ENCODE assay signal across 1 cellular context in the genomic region with DNA sequence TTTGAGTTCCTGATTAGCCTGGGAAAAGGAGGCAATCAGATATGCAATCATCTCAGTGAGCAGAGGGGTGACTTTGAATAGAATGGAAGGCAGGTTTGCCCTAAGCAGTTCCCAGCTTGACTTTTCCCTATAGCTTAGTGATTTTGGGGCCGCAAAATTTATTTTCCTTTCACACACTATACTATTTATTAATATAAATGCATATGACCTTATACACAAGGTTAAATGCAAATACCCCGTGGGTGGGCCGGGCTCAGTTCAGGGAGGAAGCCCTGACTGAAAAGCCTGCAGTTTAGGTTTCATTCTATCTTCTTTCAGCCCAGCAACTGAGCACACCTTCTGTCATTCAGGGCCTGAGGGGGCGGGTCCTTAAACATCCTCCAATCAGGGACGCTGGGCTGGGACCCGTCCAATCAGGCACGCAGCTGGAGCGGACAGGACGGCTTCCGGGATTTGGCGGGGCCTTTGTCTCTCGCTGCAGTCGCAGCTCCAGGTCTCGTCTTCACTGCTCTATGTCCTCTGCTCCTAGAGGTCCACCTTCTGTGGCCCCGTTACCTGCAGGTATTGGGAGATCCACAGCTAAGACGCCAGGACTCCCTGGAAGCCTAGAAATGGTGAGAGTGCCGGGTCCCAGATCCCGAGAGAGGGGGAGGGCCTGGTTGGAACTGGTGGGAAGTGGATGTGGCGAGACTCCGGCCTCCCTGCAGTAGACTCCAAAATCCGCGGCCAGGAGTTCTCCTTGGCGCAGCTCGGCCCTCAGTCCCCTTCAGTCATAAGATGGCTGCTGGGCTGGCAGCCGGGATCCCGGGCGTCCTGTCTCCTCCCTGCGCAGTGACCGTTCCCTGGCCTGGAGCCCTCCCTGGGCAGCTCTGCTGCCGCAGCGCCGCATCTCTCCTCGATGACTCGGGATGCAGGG.
A peak's percentile ranks its signal among the peaks of the same experiment; 100 is the strongest.
TF ChIP-seq lines count a peak whose summit lies in the region.

A gene (plus strand): TSS at position 468 of the 916 bp plus-strand sequence. CDS start 45 bp downstream, at position 513.

TF ChIP-seq in HepG2, 621 proteins besides CTCF, POLR2A, EP300 and RAD21 (continued from another document and continues in another):
- TF ChIP-seq NAIF1 (CRISPR knock-in tag; IDR thresholded peaks at IDR 0.05; ENCODE audit: borderline replicate concordance) (no peak), SRY (CRISPR knock-in tag; IDR thresholded peaks at IDR 0.05) (no peak), CREM (IDR thresholded peaks at IDR 0.05) (0 out of 2 replicates have a peak, but pooled peaks have one; percentile 4), CREM (CRISPR knock-in tag; IDR thresholded peaks at IDR 0.05) (no peak), AGO1 (IDR thresholded peaks at IDR 0.05; ENCODE audit: low read depth, low read length, poor library complexity, severe bottlenecking) (peak; percentile 48), SP140L (CRISPR knock-in tag; IDR thresholded peaks at IDR 0.05; ENCODE audit: borderline replicate concordance) (no peak), ZNF224 (CRISPR knock-in tag; IDR thresholded peaks at IDR 0.05) (0 out of 2 replicates have a peak, but pooled peaks have one; percentile 30), JDP2 (CRISPR knock-in tag; IDR thresholded peaks at IDR 0.05; ENCODE audit: borderline replicate concordance) (no peak), ZNF605 (CRISPR knock-in tag; IDR thresholded peaks at IDR 0.05) (no peak), ZNF484 (CRISPR knock-in tag; IDR thresholded peaks at IDR 0.05; ENCODE audit: borderline replicate concordance, low read depth) (no peak), ZBTB21 (CRISPR knock-in tag; IDR thresholded peaks at IDR 0.05) (no peak), NFIC (IDR thresholded peaks at IDR 0.05; ENCODE audit: low read length) (no peak), DNMT3B (CRISPR knock-in tag; conservative IDR thresholded peaks at IDR 0.05) (no peak), ZNF10 (CRISPR knock-in tag; IDR thresholded peaks at IDR 0.05; ENCODE audit: borderline replicate concordance, low read depth) (no peak), BCL6 (CRISPR knock-in tag; IDR thresholded peaks at IDR 0.05) (no peak), ZSCAN31 (CRISPR knock-in tag; IDR thresholded peaks at IDR 0.05; ENCODE audit: low read depth) (no peak), DR1 (CRISPR knock-in tag; IDR thresholded peaks at IDR 0.05) (no peak; the same call in 1 of the 2 replicates), PHB2 (IDR thresholded peaks at IDR 0.05; ENCODE audit: partially characterized antibody) (no peak), ZSCAN21 (CRISPR knock-in tag; IDR thresholded peaks at IDR 0.05; ENCODE audit: borderline replicate concordance) (no peak), ZNF274 (CRISPR knock-in tag; IDR thresholded peaks at IDR 0.05) (no peak), DNMT1 (CRISPR knock-in tag; IDR thresholded peaks at IDR 0.05) (no peak), ATRX (CRISPR knock-in tag; IDR thresholded peaks at IDR 0.05; ENCODE audit: borderline replicate concordance) (no peak), REPIN1 (CRISPR knock-in tag; IDR thresholded peaks at IDR 0.05; ENCODE audit: borderline replicate concordance, low read depth) (0 out of 2 replicates have a peak, but pooled peaks have one; percentile 35), GTF3A (CRISPR knock-in tag; conservative IDR thresholded peaks at IDR 0.05) (no peak), GATA4 (IDR thresholded peaks at IDR 0.05; ENCODE audit: borderline replicate concordance, low read depth) (no peak), ZNF75D (CRISPR knock-in tag; IDR thresholded peaks at IDR 0.05; ENCODE audit: borderline replicate concordance) (no peak), NKX3-1 (CRISPR knock-in tag; IDR thresholded peaks at IDR 0.05) (no peak), ZFP90 (CRISPR knock-in tag; IDR thresholded peaks at IDR 0.05; ENCODE audit: borderline replicate concordance) (0 out of 2 replicates have a peak, but pooled peaks have one; percentile 28), KDM4B (CRISPR knock-in tag; IDR thresholded peaks at IDR 0.05) (no peak)
- TF ChIP-seq, protein P1, sequence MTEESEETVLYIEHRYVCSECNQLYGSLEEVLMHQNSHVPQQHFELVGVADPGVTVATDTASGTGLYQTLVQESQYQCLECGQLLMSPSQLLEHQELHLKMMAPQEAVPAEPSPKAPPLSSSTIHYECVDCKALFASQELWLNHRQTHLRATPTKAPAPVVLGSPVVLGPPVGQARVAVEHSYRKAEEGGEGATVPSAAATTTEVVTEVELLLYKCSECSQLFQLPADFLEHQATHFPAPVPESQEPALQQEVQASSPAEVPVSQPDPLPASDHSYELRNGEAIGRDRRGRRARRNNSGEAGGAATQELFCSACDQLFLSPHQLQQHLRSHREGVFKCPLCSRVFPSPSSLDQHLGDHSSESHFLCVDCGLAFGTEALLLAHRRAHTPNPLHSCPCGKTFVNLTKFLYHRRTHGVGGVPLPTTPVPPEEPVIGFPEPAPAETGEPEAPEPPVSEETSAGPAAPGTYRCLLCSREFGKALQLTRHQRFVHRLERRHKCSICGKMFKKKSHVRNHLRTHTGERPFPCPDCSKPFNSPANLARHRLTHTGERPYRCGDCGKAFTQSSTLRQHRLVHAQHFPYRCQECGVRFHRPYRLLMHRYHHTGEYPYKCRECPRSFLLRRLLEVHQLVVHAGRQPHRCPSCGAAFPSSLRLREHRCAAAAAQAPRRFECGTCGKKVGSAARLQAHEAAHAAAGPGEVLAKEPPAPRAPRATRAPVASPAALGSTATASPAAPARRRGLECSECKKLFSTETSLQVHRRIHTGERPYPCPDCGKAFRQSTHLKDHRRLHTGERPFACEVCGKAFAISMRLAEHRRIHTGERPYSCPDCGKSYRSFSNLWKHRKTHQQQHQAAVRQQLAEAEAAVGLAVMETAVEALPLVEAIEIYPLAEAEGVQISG (CRISPR knock-in tag; IDR thresholded peaks at IDR 0.05), result peak; percentile 72
- TF ChIP-seq, protein P2, sequence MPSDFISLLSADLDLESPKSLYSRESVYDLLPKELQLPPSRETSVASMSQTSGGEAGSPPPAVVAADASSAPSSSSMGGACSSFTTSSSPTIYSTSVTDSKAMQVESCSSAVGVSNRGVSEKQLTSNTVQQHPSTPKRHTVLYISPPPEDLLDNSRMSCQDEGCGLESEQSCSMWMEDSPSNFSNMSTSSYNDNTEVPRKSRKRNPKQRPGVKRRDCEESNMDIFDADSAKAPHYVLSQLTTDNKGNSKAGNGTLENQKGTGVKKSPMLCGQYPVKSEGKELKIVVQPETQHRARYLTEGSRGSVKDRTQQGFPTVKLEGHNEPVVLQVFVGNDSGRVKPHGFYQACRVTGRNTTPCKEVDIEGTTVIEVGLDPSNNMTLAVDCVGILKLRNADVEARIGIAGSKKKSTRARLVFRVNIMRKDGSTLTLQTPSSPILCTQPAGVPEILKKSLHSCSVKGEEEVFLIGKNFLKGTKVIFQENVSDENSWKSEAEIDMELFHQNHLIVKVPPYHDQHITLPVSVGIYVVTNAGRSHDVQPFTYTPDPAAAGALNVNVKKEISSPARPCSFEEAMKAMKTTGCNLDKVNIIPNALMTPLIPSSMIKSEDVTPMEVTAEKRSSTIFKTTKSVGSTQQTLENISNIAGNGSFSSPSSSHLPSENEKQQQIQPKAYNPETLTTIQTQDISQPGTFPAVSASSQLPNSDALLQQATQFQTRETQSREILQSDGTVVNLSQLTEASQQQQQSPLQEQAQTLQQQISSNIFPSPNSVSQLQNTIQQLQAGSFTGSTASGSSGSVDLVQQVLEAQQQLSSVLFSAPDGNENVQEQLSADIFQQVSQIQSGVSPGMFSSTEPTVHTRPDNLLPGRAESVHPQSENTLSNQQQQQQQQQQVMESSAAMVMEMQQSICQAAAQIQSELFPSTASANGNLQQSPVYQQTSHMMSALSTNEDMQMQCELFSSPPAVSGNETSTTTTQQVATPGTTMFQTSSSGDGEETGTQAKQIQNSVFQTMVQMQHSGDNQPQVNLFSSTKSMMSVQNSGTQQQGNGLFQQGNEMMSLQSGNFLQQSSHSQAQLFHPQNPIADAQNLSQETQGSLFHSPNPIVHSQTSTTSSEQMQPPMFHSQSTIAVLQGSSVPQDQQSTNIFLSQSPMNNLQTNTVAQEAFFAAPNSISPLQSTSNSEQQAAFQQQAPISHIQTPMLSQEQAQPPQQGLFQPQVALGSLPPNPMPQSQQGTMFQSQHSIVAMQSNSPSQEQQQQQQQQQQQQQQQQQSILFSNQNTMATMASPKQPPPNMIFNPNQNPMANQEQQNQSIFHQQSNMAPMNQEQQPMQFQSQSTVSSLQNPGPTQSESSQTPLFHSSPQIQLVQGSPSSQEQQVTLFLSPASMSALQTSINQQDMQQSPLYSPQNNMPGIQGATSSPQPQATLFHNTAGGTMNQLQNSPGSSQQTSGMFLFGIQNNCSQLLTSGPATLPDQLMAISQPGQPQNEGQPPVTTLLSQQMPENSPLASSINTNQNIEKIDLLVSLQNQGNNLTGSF (CRISPR knock-in tag; IDR thresholded peaks at IDR 0.05), result no peak
- TF ChIP-seq, protein P3, sequence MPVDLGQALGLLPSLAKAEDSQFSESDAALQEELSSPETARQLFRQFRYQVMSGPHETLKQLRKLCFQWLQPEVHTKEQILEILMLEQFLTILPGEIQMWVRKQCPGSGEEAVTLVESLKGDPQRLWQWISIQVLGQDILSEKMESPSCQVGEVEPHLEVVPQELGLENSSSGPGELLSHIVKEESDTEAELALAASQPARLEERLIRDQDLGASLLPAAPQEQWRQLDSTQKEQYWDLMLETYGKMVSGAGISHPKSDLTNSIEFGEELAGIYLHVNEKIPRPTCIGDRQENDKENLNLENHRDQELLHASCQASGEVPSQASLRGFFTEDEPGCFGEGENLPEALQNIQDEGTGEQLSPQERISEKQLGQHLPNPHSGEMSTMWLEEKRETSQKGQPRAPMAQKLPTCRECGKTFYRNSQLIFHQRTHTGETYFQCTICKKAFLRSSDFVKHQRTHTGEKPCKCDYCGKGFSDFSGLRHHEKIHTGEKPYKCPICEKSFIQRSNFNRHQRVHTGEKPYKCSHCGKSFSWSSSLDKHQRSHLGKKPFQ (CRISPR knock-in tag; IDR thresholded peaks at IDR 0.05; ENCODE audit: insufficient replicate concordance), result peak; percentile 26
- TF ChIP-seq, protein P4, sequence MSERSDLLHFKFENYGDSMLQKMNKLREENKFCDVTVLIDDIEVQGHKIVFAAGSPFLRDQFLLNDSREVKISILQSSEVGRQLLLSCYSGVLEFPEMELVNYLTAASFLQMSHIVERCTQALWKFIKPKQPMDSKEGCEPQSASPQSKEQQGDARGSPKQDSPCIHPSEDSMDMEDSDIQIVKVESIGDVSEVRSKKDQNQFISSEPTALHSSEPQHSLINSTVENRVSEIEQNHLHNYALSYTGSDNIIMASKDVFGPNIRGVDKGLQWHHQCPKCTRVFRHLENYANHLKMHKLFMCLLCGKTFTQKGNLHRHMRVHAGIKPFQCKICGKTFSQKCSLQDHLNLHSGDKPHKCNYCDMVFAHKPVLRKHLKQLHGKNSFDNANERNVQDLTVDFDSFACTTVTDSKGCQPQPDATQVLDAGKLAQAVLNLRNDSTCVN (CRISPR knock-in tag; IDR thresholded peaks at IDR 0.05; ENCODE audit: borderline replicate concordance), result no peak
- TF ChIP-seq, protein P5, sequence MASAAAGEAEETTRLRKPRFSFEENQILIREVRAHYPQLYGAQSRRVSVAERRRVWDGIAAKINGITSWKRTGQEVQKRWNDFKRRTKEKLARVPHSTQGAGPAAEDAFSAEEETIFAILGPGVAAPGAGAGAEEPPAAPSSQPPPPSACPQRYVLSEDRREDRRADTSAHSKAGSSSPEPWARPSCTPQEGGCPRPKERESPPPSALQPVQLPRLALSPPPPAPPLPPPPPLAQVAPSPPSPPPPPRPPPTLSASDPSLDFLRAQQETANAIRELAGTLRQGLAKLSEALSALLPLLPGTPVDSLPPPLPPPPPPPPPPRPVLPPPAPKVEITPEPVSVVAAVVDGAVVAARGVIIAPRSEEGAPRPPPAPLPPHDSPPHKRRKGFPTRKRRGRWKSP (CRISPR knock-in tag; IDR thresholded peaks at IDR 0.05), result peak; percentile 47; the same call in 1 of the 2 replicates
- TF ChIP-seq, protein P6, sequence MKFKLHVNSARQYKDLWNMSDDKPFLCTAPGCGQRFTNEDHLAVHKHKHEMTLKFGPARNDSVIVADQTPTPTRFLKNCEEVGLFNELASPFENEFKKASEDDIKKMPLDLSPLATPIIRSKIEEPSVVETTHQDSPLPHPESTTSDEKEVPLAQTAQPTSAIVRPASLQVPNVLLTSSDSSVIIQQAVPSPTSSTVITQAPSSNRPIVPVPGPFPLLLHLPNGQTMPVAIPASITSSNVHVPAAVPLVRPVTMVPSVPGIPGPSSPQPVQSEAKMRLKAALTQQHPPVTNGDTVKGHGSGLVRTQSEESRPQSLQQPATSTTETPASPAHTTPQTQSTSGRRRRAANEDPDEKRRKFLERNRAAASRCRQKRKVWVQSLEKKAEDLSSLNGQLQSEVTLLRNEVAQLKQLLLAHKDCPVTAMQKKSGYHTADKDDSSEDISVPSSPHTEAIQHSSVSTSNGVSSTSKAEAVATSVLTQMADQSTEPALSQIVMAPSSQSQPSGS (CRISPR knock-in tag; IDR thresholded peaks at IDR 0.05), result no peak
- TF ChIP-seq, protein P7, sequence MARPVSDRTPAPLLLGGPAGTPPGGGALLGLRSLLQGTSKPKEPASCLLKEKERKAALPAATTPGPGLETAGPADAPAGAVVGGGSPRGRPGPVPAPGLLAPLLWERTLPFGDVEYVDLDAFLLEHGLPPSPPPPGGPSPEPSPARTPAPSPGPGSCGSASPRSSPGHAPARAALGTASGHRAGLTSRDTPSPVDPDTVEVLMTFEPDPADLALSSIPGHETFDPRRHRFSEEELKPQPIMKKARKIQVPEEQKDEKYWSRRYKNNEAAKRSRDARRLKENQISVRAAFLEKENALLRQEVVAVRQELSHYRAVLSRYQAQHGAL (CRISPR knock-in tag; IDR thresholded peaks at IDR 0.05; ENCODE audit: not compliant biosample characterization), result no peak
- TF ChIP-seq, protein P8, sequence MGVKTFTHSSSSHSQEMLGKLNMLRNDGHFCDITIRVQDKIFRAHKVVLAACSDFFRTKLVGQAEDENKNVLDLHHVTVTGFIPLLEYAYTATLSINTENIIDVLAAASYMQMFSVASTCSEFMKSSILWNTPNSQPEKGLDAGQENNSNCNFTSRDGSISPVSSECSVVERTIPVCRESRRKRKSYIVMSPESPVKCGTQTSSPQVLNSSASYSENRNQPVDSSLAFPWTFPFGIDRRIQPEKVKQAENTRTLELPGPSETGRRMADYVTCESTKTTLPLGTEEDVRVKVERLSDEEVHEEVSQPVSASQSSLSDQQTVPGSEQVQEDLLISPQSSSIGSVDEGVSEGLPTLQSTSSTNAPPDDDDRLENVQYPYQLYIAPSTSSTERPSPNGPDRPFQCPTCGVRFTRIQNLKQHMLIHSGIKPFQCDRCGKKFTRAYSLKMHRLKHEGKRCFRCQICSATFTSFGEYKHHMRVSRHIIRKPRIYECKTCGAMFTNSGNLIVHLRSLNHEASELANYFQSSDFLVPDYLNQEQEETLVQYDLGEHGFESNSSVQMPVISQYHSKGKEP (CRISPR knock-in tag; IDR thresholded peaks at IDR 0.05), result no peak; the same call in 1 of the 2 replicates
- TF ChIP-seq, protein P9, sequence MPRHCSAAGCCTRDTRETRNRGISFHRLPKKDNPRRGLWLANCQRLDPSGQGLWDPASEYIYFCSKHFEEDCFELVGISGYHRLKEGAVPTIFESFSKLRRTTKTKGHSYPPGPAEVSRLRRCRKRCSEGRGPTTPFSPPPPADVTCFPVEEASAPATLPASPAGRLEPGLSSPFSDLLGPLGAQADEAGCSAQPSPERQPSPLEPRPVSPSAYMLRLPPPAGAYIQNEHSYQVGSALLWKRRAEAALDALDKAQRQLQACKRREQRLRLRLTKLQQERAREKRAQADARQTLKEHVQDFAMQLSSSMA (CRISPR knock-in tag; IDR thresholded peaks at IDR 0.05), result no peak
